In genomic region chr7:78020874-78021249, GRCh38 we compare ENCODE assay signal across 10 cellular contexts.
DNase-seq lines count a peak whose midpoint lies in the region; ATAC-seq and TF ChIP-seq lines count a peak whose summit lies in the region.
"Had no signal": no experiment of that assay in that cellular context is flagged by ENCODE, and none has a peak within 500 bp of the region (broad histone marks: within the 10 kb centered on the region; RNA-seq: fewer than 3 reads in every experiment).

No MANE protein-coding gene starts in this region.

- H2BK20ac ChIP-seq in H9 (ENCODE audit: low read depth, low read length, poor library complexity, severe bottlenecking) = no peak overlapping the region

- no peak overlapping the region for H3K27ac Mint-ChIP-seq in H9
- H3K27ac Mint-ChIP-seq in activated naive CD8-positive, alpha-beta T cell treated with anti-CD3 and anti-CD28 coated beads, Interleukin-2, amount 50 U/mL, for 24 hours = no peak overlapping the region
- peak overlapping the region in 1 of 9 donors; percentile 28 for H3K27ac Mint-ChIP-seq in naive thymus-derived CD4-positive, alpha-beta T cell

- no peak overlapping the region for H3K56ac ChIP-seq in H9 (ENCODE audit: insufficient read length, low read depth, low read length)

- H2BK15ac ChIP-seq in H9 (ENCODE audit: low read depth, low read length) = no peak overlapping the region

- no peaks in the 10 kb centered on the region for H3K79me2 ChIP-seq in H9 (ENCODE audit: insufficient read depth, low read length)

- DNase-seq in AG08395 (ENCODE audit: low spot score) (peak; percentile 19), H9 (no peak), GOT3 (lab: John Stamatoyannopoulos, UW) (no peak), COLO668 (lab: John Stamatoyannopoulos, UW; ENCODE audit: unreplicated experiment) (no peak)
- no peak for DNase-seq in activated naive CD8-positive, alpha-beta T cell treated with anti-CD3 and anti-CD28 coated beads, Interleukin-2, amount 50 U/mL, for 24 hours
- DNase-seq in naive thymus-derived CD4-positive, alpha-beta T cell = no peak
- DNase-seq in stimulated activated CD4-positive, alpha-beta T cell treated with anti-CD3 and anti-CD28 coated beads, Interleukin-4, amount 100 ng/mL, for 1 hour = no peak
- DNase-seq in central memory CD4-positive, alpha-beta T cell = no peak

- peaks cover 15% of the 10 kb centered on the region for H3K27me3 Mint-ChIP-seq in H9 (ENCODE audit: low read depth)
- peaks cover 19% of the 10 kb centered on the region for H3K27me3 Mint-ChIP-seq in activated naive CD8-positive, alpha-beta T cell treated with anti-CD3 and anti-CD28 coated beads, Interleukin-2, amount 50 U/mL, for 24 hours
- peaks cover 17 to 57% (median 36%) of the 10 kb centered on the region in 5 donors for H3K27me3 Mint-ChIP-seq in naive thymus-derived CD4-positive, alpha-beta T cell

- no peak overlapping the region for H3T11ph ChIP-seq in H9 (ENCODE audit: low read length)

- CTCF ChIA-PET in naive thymus-derived CD4-positive, alpha-beta T cell (lab: Charles Lee) = interaction anchor here (0.7 to 1.5 kb wide), 3 partner anchors 15 to 20 kb away, joined by 3 to 15 read pairs (median 3); no protein-coding TSS in a partner anchor

- peaks cover 2% of the 10 kb centered on the region; the same call in 1 of the 2 replicates for H3K27me3 ChIP-seq in H9 (ENCODE audit: insufficient read depth, low read length)
- H3K27me3 ChIP-seq in naive thymus-derived CD4-positive, alpha-beta T cell (ENCODE audit: control insufficient read depth in 2 of 2, insufficient read depth in 2 of 2, low read length in 2 of 2) = peaks cover 0 to 13% of the 10 kb centered on the region in 2 donors
- H3K27me3 ChIP-seq: brain microvascular endothelial cell had no signal

- no peak overlapping the region for H3K4ac ChIP-seq in H9 (ENCODE audit: low read depth, low read length)

- no peaks in the 10 kb centered on the region for H3K9me3 ChIP-seq in H9 (ENCODE audit: control insufficient read depth, low read depth, low read length)
- H3K9me3 ChIP-seq in naive thymus-derived CD4-positive, alpha-beta T cell (ENCODE audit: control insufficient read depth in 2 of 3, low read length in 3 of 3) = no peaks in the 10 kb centered on the region
- H3K9me3 ChIP-seq: HAP-1 had no signal

- H3K36me3 ChIP-seq in naive thymus-derived CD4-positive, alpha-beta T cell (ENCODE audit: control insufficient read depth in 2 of 3, insufficient read depth in 3 of 3, low read length in 3 of 3) = no peaks in the 10 kb centered on the region
- H3K36me3 ChIP-seq: brain microvascular endothelial cell, HAP-1 had no signal

- intact Hi-C loops in naive thymus-derived CD4-positive, alpha-beta T cell (cut with micrococcal nuclease) = loop anchor here (1.0 to 10.0 kb wide), 5 partner anchors 19 to 1998 kb away; partner anchors contain the start of genes PHTF2 (in 2 of the 2) and TMEM60 (in 2 of the 2)

- H3K36me3 Mint-ChIP-seq in H9 (ENCODE audit: insufficient read depth in 1 of 3, low read depth in 3 of 3) = no peaks in the 10 kb centered on the region
- H3K36me3 Mint-ChIP-seq in activated naive CD8-positive, alpha-beta T cell treated with anti-CD3 and anti-CD28 coated beads, Interleukin-2, amount 50 U/mL, for 24 hours (ENCODE audit: low read depth) = no peaks in the 10 kb centered on the region
- H3K36me3 Mint-ChIP-seq in naive thymus-derived CD4-positive, alpha-beta T cell = peaks cover 0 to 3% (median 0%) of the 10 kb centered on the region in 5 donors

- no peaks in the 10 kb centered on the region for H3K4me1 ChIP-seq in H9 (ENCODE audit: insufficient read depth, low read length)
- H3K4me1 ChIP-seq in naive thymus-derived CD4-positive, alpha-beta T cell (ENCODE audit: control insufficient read depth in 2 of 2, insufficient read depth in 2 of 2, low read length in 2 of 2) = peaks cover 0 to 7% of the 10 kb centered on the region in 2 donors

- H4K20me1 ChIP-seq in H9 (ENCODE audit: control insufficient read depth, insufficient read depth, insufficient read length) = no peaks in the 10 kb centered on the region

- H3K18ac ChIP-seq in H9 (ENCODE audit: insufficient read length, low read depth, low read length) = no peak overlapping the region

- no peaks in the 10 kb centered on the region for H3K9me3 Mint-ChIP-seq in H9
- no peaks in the 10 kb centered on the region for H3K9me3 Mint-ChIP-seq in activated naive CD8-positive, alpha-beta T cell treated with anti-CD3 and anti-CD28 coated beads, Interleukin-2, amount 50 U/mL, for 24 hours
- H3K9me3 Mint-ChIP-seq in naive thymus-derived CD4-positive, alpha-beta T cell = no peaks in the 10 kb centered on the region

- H2AFZ ChIP-seq in H9 (ENCODE audit: low read length) = no peak overlapping the region

- H2BK120ac ChIP-seq in H9 (ENCODE audit: low read depth, low read length, poor library complexity, severe bottlenecking) = no peak overlapping the region

- no peak for ATAC-seq in activated naive CD8-positive, alpha-beta T cell treated with anti-CD3 and anti-CD28 coated beads, Interleukin-2, amount 50 U/mL, for 24 hours
- ATAC-seq in naive thymus-derived CD4-positive, alpha-beta T cell = no peak

- no peak overlapping the region for H3K14ac ChIP-seq in H9 (ENCODE audit: insufficient read depth, low read length)

- H2BK12ac ChIP-seq in H9 (ENCODE audit: insufficient read length, low read depth, low read length) = no peak overlapping the region

- no peak overlapping the region for H4K8ac ChIP-seq in H9 (replicated peaks; ENCODE audit: insufficient read length, low read depth, low read length)

- H4K5ac ChIP-seq in H9 (ENCODE audit: insufficient read length, low read depth, low read length) = no peak overlapping the region

- peak; percentile 9; the same call in 1 of the 3 replicates for TF ChIP-seq CTCF in H9 (conservative IDR thresholded peaks at IDR 0.05)

- no peak overlapping the region for H3K23ac ChIP-seq in H9 (ENCODE audit: insufficient read length, low read depth, low read length)

- H3K27ac ChIP-seq in H9 (ENCODE audit: insufficient read length, low read depth, low read length) = no peak overlapping the region
- no peak overlapping the region for H3K27ac ChIP-seq in naive thymus-derived CD4-positive, alpha-beta T cell (ENCODE audit: low read depth, low read length)
- H3K27ac ChIP-seq: brain microvascular endothelial cell had no signal

- H3K23me2 ChIP-seq in H9 (ENCODE audit: insufficient read length, low read depth, low read length, poor library complexity, severe bottlenecking) = peaks cover 3% of the 10 kb centered on the region

- H3K79me1 ChIP-seq in H9 (ENCODE audit: insufficient read depth, low read depth, low read length, poor library complexity, severe bottlenecking) = no peaks in the 10 kb centered on the region

- H2BK5ac ChIP-seq in H9 (ENCODE audit: insufficient read length, low read length) = no peak overlapping the region

- no peak overlapping the region for H3K4me2 ChIP-seq in H9 (ENCODE audit: insufficient read depth, insufficient read length, low read length)

- POLR2A ChIA-PET in naive thymus-derived CD4-positive, alpha-beta T cell (lab: Charles Lee) = no interaction called here

- no peak overlapping the region for H3K4me3 Mint-ChIP-seq in H9
- H3K4me3 Mint-ChIP-seq in activated naive CD8-positive, alpha-beta T cell treated with anti-CD3 and anti-CD28 coated beads, Interleukin-2, amount 50 U/mL, for 24 hours = peak overlapping the region; percentile 81
- H3K4me3 Mint-ChIP-seq in naive thymus-derived CD4-positive, alpha-beta T cell = peak overlapping the region in 6 of 10 donors; percentile 72 to 88 (median 84)

- no peak overlapping the region for H3K4me3 ChIP-seq in naive thymus-derived CD4-positive, alpha-beta T cell (ENCODE audit: low read length)

- H3K4me1 Mint-ChIP-seq in H9 = peaks cover 19 to 25% of the 10 kb centered on the region in 2 experiments
- H3K4me1 Mint-ChIP-seq in activated naive CD8-positive, alpha-beta T cell treated with anti-CD3 and anti-CD28 coated beads, Interleukin-2, amount 50 U/mL, for 24 hours = peaks cover 10% of the 10 kb centered on the region
- H3K4me1 Mint-ChIP-seq in naive thymus-derived CD4-positive, alpha-beta T cell = peaks cover 6 to 15% (median 11%) of the 10 kb centered on the region in 7 donors

- no peak overlapping the region for H3K9ac ChIP-seq in H9 (ENCODE audit: extremely low read depth, insufficient read length, low read length)

- no peak overlapping the region for H2AK5ac ChIP-seq in H9 (ENCODE audit: insufficient read length, low read length)

- H4K91ac ChIP-seq in H9 (ENCODE audit: insufficient read length, low read depth, low read length) = no peak overlapping the region

Comparison
In these comparisons a context has a peak if more than half of its experiments do, and no peak if none do; other contexts are left out.
1. H3K4me3 Mint-ChIP-seq: peak in activated naive CD8-positive, alpha-beta T cell treated with anti-CD3 and anti-CD28 coated beads, Interleukin-2, amount 50 U/mL, for 24 hours (single experiment) and naive thymus-derived CD4-positive, alpha-beta T cell (6 of 10); none in H9 (0 of 2).